In genomic region chr3:51384145-51384729, GRCh38 we compare ENCODE assay signal across 8 cellular contexts. TPM values are rescaled to one million over a fixed set of nuclear protein-coding genes. Genes with fewer than 3 reads are reported as not detected.
DNase-seq lines count a peak whose midpoint lies in the region; ATAC-seq and TF ChIP-seq lines count a peak whose summit lies in the region.

No MANE protein-coding gene starts in this region.

- TF ChIP-seq CTCF in HCT116 (IDR thresholded peaks at IDR 0.05 in 2 of 3, conservative IDR thresholded peaks at IDR 0.05 in 1 of 3; ENCODE audit: borderline replicate concordance in 1 of 3, insufficient read depth in 1 of 3, low read depth in 2 of 3, low read length in 2 of 3): no peak
- no peak for TF ChIP-seq CTCF in PC-3 (conservative IDR thresholded peaks at IDR 0.05; ENCODE audit: low read depth, low read length)
- no peak for TF ChIP-seq CTCF in mesothelial cell of epicardium (IDR thresholded peaks at IDR 0.05; ENCODE audit: unreplicated experiment)

- H2AFZ ChIP-seq in HCT116 (ENCODE audit: low read depth, low read length, poor library complexity, severe bottlenecking) (no peak overlapping the region), PC-3 (ENCODE audit: low read length) (peak overlapping the region; percentile 85)

- H3K9me3 ChIP-seq in HCT116 (ENCODE audit: control insufficient read depth in 1 of 2, insufficient read depth in 1 of 2, low read depth in 1 of 2, low read length in 2 of 2) (no peaks in the 10 kb centered on the region), PC-3 (ENCODE audit: low read length) (no peaks in the 10 kb centered on the region), ectodermal cell (ENCODE audit: control insufficient read depth, low read length) (no peaks in the 10 kb centered on the region)

- no peak for TF ChIP-seq RAD21 in HCT116 (IDR thresholded peaks at IDR 0.05; ENCODE audit: low read depth)

- BruUV-seq in HCT116 (replicated peaks; lab: Mats Ljungman, UMichigan) (TSS peak; percentile 82), PC-3 (replicated peaks; lab: Mats Ljungman, UMichigan) (TSS peak; percentile 86)

- peak overlapping the region; percentile 86 for H3K27ac ChIP-seq in HCT116 (ENCODE audit: low read depth, low read length)
- peak overlapping the region; percentile 79 for H3K27ac ChIP-seq in PC-3 (ENCODE audit: low read length)
- H3K27ac ChIP-seq in ectodermal cell (ENCODE audit: insufficient read depth, low read depth, low read length, poor library complexity, severe bottlenecking): peak overlapping the region; percentile 93
- H3K27ac ChIP-seq in urinary bladder (ENCODE audit: low read depth): peak overlapping the region; percentile 87

- peak overlapping the region; percentile 82 for H3K4me2 ChIP-seq in HCT116 (ENCODE audit: low read length)
- H3K4me2 ChIP-seq in PC-3 (ENCODE audit: low read length): peak overlapping the region; percentile 91

- no peaks in the 10 kb centered on the region for H3K9me3 Mint-ChIP-seq in mesothelial cell of epicardium

- H3K9ac ChIP-seq in HCT116 (ENCODE audit: low read length): peak overlapping the region; percentile 99
- H3K9ac ChIP-seq in PC-3 (ENCODE audit: low read length): peak overlapping the region; percentile 99

- peaks cover 2% of the 10 kb centered on the region for H3K36me3 Mint-ChIP-seq in mesothelial cell of epicardium

- H3K36me3 ChIP-seq in HCT116 (ENCODE audit: control insufficient read depth in 1 of 2, insufficient read depth in 2 of 2, low read length in 2 of 2) (peaks cover 0 to 28% of the 10 kb centered on the region in 2 experiments; a peak in 3 of 4 replicates), PC-3 (ENCODE audit: low read depth, low read length) (peaks cover 24% of the 10 kb centered on the region), ectodermal cell (ENCODE audit: control insufficient read depth, insufficient read depth, low read length) (peaks cover 19% of the 10 kb centered on the region), urinary bladder (ENCODE audit: insufficient read depth) (no peaks in the 10 kb centered on the region)

- no peaks in the 10 kb centered on the region for H3K27me3 Mint-ChIP-seq in mesothelial cell of epicardium (ENCODE audit: low read depth)

- H3K27me3 ChIP-seq in HCT116 (ENCODE audit: insufficient read depth, low read length) (no peaks in the 10 kb centered on the region), PC-3 (ENCODE audit: low read length) (no peaks in the 10 kb centered on the region), ectodermal cell (ENCODE audit: control insufficient read depth, insufficient read depth, low read length, poor library complexity, severe bottlenecking) (no peaks in the 10 kb centered on the region)

- peak overlapping the region; percentile 97 for H3K4me3 Mint-ChIP-seq in mesothelial cell of epicardium

- H3K9me2 ChIP-seq in HCT116 (ENCODE audit: insufficient read depth) (no peaks in the 10 kb centered on the region), PC-3 (replicated peaks; ENCODE audit: low read length) (no peaks in the 10 kb centered on the region)

- RAD21 ChIA-PET in HCT116 (lab: Charles Lee; ENCODE audit: low non-redundant PET in 1 of 2, low total read pairs in 2 of 2, uncharacterized antibody in 2 of 2, unreplicated experiment in 2 of 2): no interaction called here

- H4K20me1 ChIP-seq in HCT116 (ENCODE audit: insufficient read depth): no peaks in the 10 kb centered on the region
- H4K20me1 ChIP-seq in PC-3 (ENCODE audit: low read length): peaks cover 21% of the 10 kb centered on the region

- CTCF ChIA-PET in HCT116 (lab: Charles Lee): interaction anchor here (1.4 to 2.1 kb wide), 4 partner anchors 12 to 768 kb away, joined by 4 to 10 read pairs (median 6); no protein-coding TSS in a partner anchor
- CTCF ChIA-PET in PC-3 (lab: Charles Lee): no interaction called here

- DNase-seq in NCI-H526 (lab: John Stamatoyannopoulos, UW) (peak; percentile 4 to 34), NCI-H526 treated with DMSO at 0.1 percent for 48 hours (lab: John Stamatoyannopoulos, UW) (no peak), HCT116 (ENCODE audit: low read depth, low spot score) (no peak), PC-3 (peak; percentile 22), mesothelial cell of epicardium (ENCODE audit: low spot score in 2 of 2, unreplicated experiment in 2 of 2) (no peak), DMS153 (lab: John Stamatoyannopoulos, UW) (no peak)

- no peak for TF ChIP-seq POLR2A in HCT116 (IDR thresholded peaks at IDR 0.05; ENCODE audit: borderline replicate concordance, extremely low read depth, insufficient read depth, insufficient read length)

- H3K4me1 ChIP-seq in HCT116 (ENCODE audit: control insufficient read depth in 1 of 2, insufficient read depth in 2 of 2, low read length in 2 of 2) (peaks cover 15 to 39% of the 10 kb centered on the region in 2 experiments; a peak in 3 of 4 replicates), PC-3 (ENCODE audit: insufficient read depth, low read length) (peaks cover 37% of the 10 kb centered on the region), ectodermal cell (ENCODE audit: control insufficient read depth, insufficient read depth, low read length) (peaks cover 13% of the 10 kb centered on the region), urinary bladder (ENCODE audit: insufficient read depth) (no peaks in the 10 kb centered on the region)

- H3K27ac Mint-ChIP-seq in mesothelial cell of epicardium: peak overlapping the region; percentile 100

- ATAC-seq in HCT116 (peak; percentile 38), PC-3 (peak; percentile 22)

- intact Hi-C loops in HCT116 (cut with micrococcal nuclease) (loop anchor here (2.0 to 10.0 kb wide), 2 partner anchors 767 to 1029 kb away; partner anchors contain the start of genes CYB561D2, MAPKAPK3, NPRL2 and TMEM115), PC-3 (cut with micrococcal nuclease) (loop anchor here (10.0 kb wide), 1 partner anchor 291 kb away; the partner anchor contains the start of gene TEX264)

- no peaks in the 10 kb centered on the region for H3F3A ChIP-seq in PC-3 (ENCODE audit: low read length, unreplicated experiment)

- WGBS in ectodermal cell, 2 experiments: 1% methylated on average over 29 of the region's 29 CpGs
- under 1% methylated on average over 29 of the region's 29 CpGs for WGBS in urinary bladder

- H3K4me3 ChIP-seq in HCT116 (replicated peaks in 1 of 2; ENCODE audit: low read depth in 1 of 2, low read length in 2 of 2) (peak overlapping the region; percentile 97 to 99), PC-3 (ENCODE audit: low read length) (peak overlapping the region; percentile 85), ectodermal cell (ENCODE audit: insufficient read depth, low read depth, low read length) (peak overlapping the region; percentile 98), urinary bladder (ENCODE audit: low read depth, low read length) (peak overlapping the region; percentile 58)

- H3K79me2 ChIP-seq in HCT116 (ENCODE audit: insufficient read depth, low read length): peaks cover 39% of the 10 kb centered on the region
- peaks cover 50% of the 10 kb centered on the region for H3K79me2 ChIP-seq in PC-3 (ENCODE audit: low read length)

- POLR2A ChIA-PET in HCT116 (lab: Charles Lee): no interaction called here
- POLR2A ChIA-PET in PC-3 (lab: Charles Lee; ENCODE audit: unreplicated experiment): interaction anchor here (1.1 kb wide), 1 partner anchor 598 kb away, joined by 11 read pairs; no protein-coding TSS in a partner anchor

- peaks cover 43% of the 10 kb centered on the region for H3K4me1 Mint-ChIP-seq in mesothelial cell of epicardium

TF ChIP-seq in HCT116, 20 proteins besides CTCF, POLR2A, EP300 and RAD21:
- TF ChIP-seq ZFX (IDR thresholded peaks at IDR 0.05): peak; percentile 72; the same call in 1 of the 2 replicates
- peak; percentile 59 for TF ChIP-seq TCF7L2 (IDR thresholded peaks at IDR 0.05; ENCODE audit: borderline replicate concordance, extremely low read depth, insufficient read depth, insufficient read length)
- TF ChIP-seq SP1 (IDR thresholded peaks at IDR 0.05; ENCODE audit: low read depth): no peak
TF ChIP-seq in HCT116: peak in this region for 2.

RNA-seq across cellular contexts. Expression of gene MANF, which starts 0.9 kb away (rescaled TPM):
- total RNA-seq in HCT116 (2021; ENCODE audit: unreplicated experiment) (132 TPM), PC-3 (2014; rRNA removed) (200 and 221 TPM in 2 replicates), mesothelial cell of epicardium (99.7 to 112 TPM (median 100 TPM) in 3 replicates), urinary bladder (34.7 TPM)
- polyA plus RNA-seq in HCT116 (2012): 95.1 and 99.2 TPM in 2 replicates
- 93.2 TPM for polyA plus RNA-seq in ectodermal cell (2013, experiment 1 of 4)
- polyA plus RNA-seq in ectodermal cell (2013, experiment 2 of 4): 85.2 TPM
- polyA plus RNA-seq in ectodermal cell (2013, experiment 3 of 4): 86.4 TPM
- 106 TPM for polyA plus RNA-seq in ectodermal cell (2013, experiment 4 of 4)
- polyA plus RNA-seq in urinary bladder: 44.2 TPM

RNA-seq across cellular contexts. Expression of gene RBM15B, which starts 6.8 kb away (rescaled TPM):
- total RNA-seq in HCT116 (2021; ENCODE audit: unreplicated experiment) (24.1 TPM), PC-3 (2014; rRNA removed) (31.1 and 34.7 TPM in 2 replicates), mesothelial cell of epicardium (68.3 to 68.8 TPM (median 68.7 TPM) in 3 replicates), urinary bladder (17.1 TPM)
- 15.6 and 15.8 TPM in 2 replicates for polyA plus RNA-seq in HCT116 (2012)
- polyA plus RNA-seq in ectodermal cell (2013, experiment 1 of 4): 63.2 TPM
- polyA plus RNA-seq in ectodermal cell (2013, experiment 2 of 4): 70.1 TPM
- 42.5 TPM for polyA plus RNA-seq in ectodermal cell (2013, experiment 3 of 4)
- 48.2 TPM for polyA plus RNA-seq in ectodermal cell (2013, experiment 4 of 4)
- 24.4 TPM for polyA plus RNA-seq in urinary bladder

Comparison
In these comparisons a context has a peak if more than half of its experiments do, and no peak if none do; other contexts are left out.
1. DNase-seq: peak in NCI-H526 (2 of 2) and PC-3 (single experiment); none in NCI-H526 treated with DMSO at 0.1 percent for 48 hours (single experiment), HCT116 (single experiment), mesothelial cell of epicardium (0 of 2) and DMS153 (single experiment).
2. Peak in every context shown above with its lines, with median percentiles within 50 percentile points of each other: H3K27ac ChIP-seq and H3K4me3 ChIP-seq.